20 cellular contexts compared by ENCODE assay signal in the genomic region with DNA sequence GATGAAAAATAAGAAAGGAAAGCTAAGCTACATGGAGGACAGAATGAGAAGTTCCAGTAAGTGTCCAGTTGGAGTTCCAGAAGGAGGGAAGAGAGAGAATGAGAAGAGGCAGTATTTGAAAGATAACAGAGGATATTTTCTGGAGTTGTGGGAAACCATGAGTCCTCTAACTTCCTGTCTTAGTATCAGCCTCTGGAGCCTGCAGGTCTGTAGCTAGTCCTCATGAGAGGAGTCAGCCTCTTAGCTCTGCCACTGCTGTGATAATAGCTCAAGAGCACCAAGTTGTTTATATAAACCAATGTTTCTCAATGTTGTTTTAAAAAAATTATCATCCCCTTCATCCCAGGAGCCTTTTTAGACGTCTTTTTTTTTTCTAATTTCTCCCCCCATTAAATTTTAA. TPM values are rescaled to one million over a fixed set of nuclear protein-coding genes. Genes with fewer than 3 reads are reported as not detected.
"Had no signal": no experiment of that assay in that cellular context is flagged by ENCODE, and none has a peak within 500 bp of the region (broad histone marks: within the 10 kb centered on the region; RNA-seq: fewer than 3 reads in every experiment).

No MANE protein-coding gene starts in this region.

- H3K4me1 Mint-ChIP-seq: activated B cell treated with CpG ODN at 0.5 μM for 24 hours; central memory CD8-positive, alpha-beta T cell had no signal

- ATAC-seq: activated T-helper 17 cell treated with anti-CD3 and anti-CD28 coated beads, Interleukin-2, amount 50 U/mL, for 72 hours; gastroesophageal sphincter; natural killer cell treated with Interleukin-12 subunit alpha and Interleukin-12 subunit beta and Interleukin-15 and Interleukin-18, amount 100 ng/mL, for 72 hours; right lobe of liver had no signal

- DNase-seq: activated B cell treated with CpG ODN at 0.5 μM for 24 hours; activated CD4-positive, alpha-beta memory T cell treated with anti-CD3 and anti-CD28 coated beads for 36 hours; activated CD4-positive, alpha-beta T cell treated with anti-CD3 and anti-CD28 coated beads for 4 hours; activated naive CD4-positive, alpha-beta T cell treated with anti-CD3 and anti-CD28 coated beads for 36 hours; anterior cingulate cortex; heart left ventricle; right lobe of liver; small intestine; stimulated activated CD4-positive, alpha-beta T cell treated with anti-CD3 and anti-CD28 coated beads, Interleukin-4, amount 100 ng/mL, for 1 hour; stomach had no signal

- H3K36me3 Mint-ChIP-seq: activated CD4-positive, alpha-beta memory T cell treated with anti-CD3 and anti-CD28 coated beads for 36 hours; natural killer cell treated with Interleukin-12 subunit alpha and Interleukin-12 subunit beta and Interleukin-15 and Interleukin-18, amount 100 ng/mL, for 72 hours; type B pancreatic cell had no signal

- H3K4me3 ChIP-seq: coronary artery, gastroesophageal sphincter, heart left ventricle, right lobe of liver, stomach had no signal

- H3K9me3 Mint-ChIP-seq: activated B cell treated with CpG ODN at 0.5 μM for 24 hours; activated CD4-positive, alpha-beta memory T cell treated with anti-CD3 and anti-CD28 coated beads for 36 hours; activated naive CD4-positive, alpha-beta T cell treated with anti-CD3 and anti-CD28 coated beads for 36 hours; activated T-helper 17 cell treated with anti-CD3 and anti-CD28 coated beads, Interleukin-2, amount 50 U/mL, for 72 hours; central memory CD8-positive, alpha-beta T cell; natural killer cell treated with Interleukin-12 subunit alpha and Interleukin-12 subunit beta and Interleukin-15 and Interleukin-18, amount 100 ng/mL, for 72 hours; T-helper 2 cell treated with Interferon-gamma antibody and Interleukin-4, amounts not matched to agents 5 μg/mL and 100 μg/mL, for 36 hours; type B pancreatic cell had no signal

- H3K4me3 Mint-ChIP-seq: activated B cell treated with CpG ODN at 0.5 μM for 24 hours; activated CD4-positive, alpha-beta memory T cell treated with anti-CD3 and anti-CD28 coated beads for 36 hours; activated naive CD4-positive, alpha-beta T cell treated with anti-CD3 and anti-CD28 coated beads for 36 hours; activated T-helper 17 cell treated with anti-CD3 and anti-CD28 coated beads, Interleukin-2, amount 50 U/mL, for 72 hours; central memory CD8-positive, alpha-beta T cell; natural killer cell treated with Interleukin-12 subunit alpha and Interleukin-12 subunit beta and Interleukin-15 and Interleukin-18, amount 100 ng/mL, for 72 hours; T-helper 2 cell treated with Interferon-gamma antibody and Interleukin-4, amounts not matched to agents 5 μg/mL and 100 μg/mL, for 36 hours; type B pancreatic cell had no signal

- H3K27me3 Mint-ChIP-seq: type B pancreatic cell had no signal

- H3K27ac Mint-ChIP-seq: activated B cell treated with CpG ODN at 0.5 μM for 24 hours; activated CD4-positive, alpha-beta memory T cell treated with anti-CD3 and anti-CD28 coated beads for 36 hours; activated naive CD4-positive, alpha-beta T cell treated with anti-CD3 and anti-CD28 coated beads for 36 hours; activated T-helper 17 cell treated with anti-CD3 and anti-CD28 coated beads, Interleukin-2, amount 50 U/mL, for 72 hours; natural killer cell treated with Interleukin-12 subunit alpha and Interleukin-12 subunit beta and Interleukin-15 and Interleukin-18, amount 100 ng/mL, for 72 hours; T-helper 2 cell treated with Interferon-gamma antibody and Interleukin-4, amounts not matched to agents 5 μg/mL and 100 μg/mL, for 36 hours; type B pancreatic cell had no signal

RNA-seq across cellular contexts. Expression of gene PLAC1, which starts 2.4 kb away (rescaled TPM):
- total RNA-seq: activated B cell treated with CpG ODN at 0.5 μM for 24 hours; activated naive CD4-positive, alpha-beta T cell treated with anti-CD3 and anti-CD28 coated beads for 36 hours; gastroesophageal sphincter; mesenteric fat pad; natural killer cell treated with Interleukin-12 subunit alpha and Interleukin-12 subunit beta and Interleukin-15 and Interleukin-18, amount 100 ng/mL, for 72 hours; right lobe of liver; stomach; temporal lobe had no signal
- polyA plus RNA-seq: esophagus, heart left ventricle, stomach had no signal
